Comparison of ENCODE assay signal across 24 cellular contexts in genomic region chr19:29079331-29079730, GRCh38.
"Had no signal": no experiment of that assay in that cellular context is flagged by ENCODE, and none has a peak within 500 bp of the region (broad histone marks: within the 10 kb centered on the region; RNA-seq: fewer than 3 reads in every experiment).

No MANE protein-coding gene starts in this region.

- DNase-seq: activated CD4-positive, alpha-beta T cell treated with anti-CD3 and anti-CD28 coated beads for 36 hours; activated CD4-positive, CD25-positive, alpha-beta regulatory T cell; activated CD8-positive, alpha-beta memory T cell treated with anti-CD3 and anti-CD28 coated beads, Interleukin-2, amount 10 ng/mL, durations not matched to agents 7 days and 5 days; activated CD8-positive, alpha-beta T cell treated with anti-CD3 and anti-CD28 coated beads, Interleukin-2, amount 10 ng/mL, durations not matched to agents 7 days and 5 days; activated naive CD4-positive, alpha-beta T cell treated with anti-CD3 and anti-CD28 coated beads for 36 hours; activated naive CD8-positive, alpha-beta T cell treated with anti-CD3 and anti-CD28 coated beads for 36 hours; activated T-cell treated with anti-CD3 and anti-CD28 coated beads, Interleukin-2, amount 50 U/mL, for 48 hours; brain microvascular endothelial cell; central memory CD4-positive, alpha-beta T cell; esophagus squamous epithelium; kidney; left colon; midbrain; naive thymus-derived CD4-positive, alpha-beta T cell; stimulated activated CD4-positive, alpha-beta T cell treated with anti-CD3 and anti-CD28 coated beads, Interleukin-2, amount 100 ng/mL, for 24 hours; stimulated activated naive CD4-positive, alpha-beta T cell; uterus had no signal

- H3K27ac Mint-ChIP-seq: activated CD4-positive, alpha-beta T cell treated with anti-CD3 and anti-CD28 coated beads for 36 hours; activated CD8-positive, alpha-beta memory T cell treated with anti-CD3 and anti-CD28 coated beads, Interleukin-2, amount 10 ng/mL, durations not matched to agents 7 days and 5 days; activated CD8-positive, alpha-beta T cell treated with anti-CD3 and anti-CD28 coated beads, Interleukin-2, amount 10 ng/mL, durations not matched to agents 7 days and 5 days; activated naive CD4-positive, alpha-beta T cell treated with anti-CD3 and anti-CD28 coated beads for 36 hours; activated naive CD8-positive, alpha-beta T cell treated with anti-CD3 and anti-CD28 coated beads for 36 hours; activated T-helper 2 cell treated with anti-CD3 and anti-CD28 coated beads, Interferon-gamma antibody, Interleukin-2, Interleukin-4, amounts not matched to agents 10 μg/mL and 5 μg/mL and 100 μg/mL, durations not matched to agents 14 hours and 24 hours and 36 hours; naive thymus-derived CD4-positive, alpha-beta T cell had no signal

- H3K9me3 Mint-ChIP-seq: activated naive CD4-positive, alpha-beta T cell treated with anti-CD3 and anti-CD28 coated beads for 36 hours; activated naive CD8-positive, alpha-beta T cell treated with anti-CD3 and anti-CD28 coated beads for 36 hours; activated T-helper 2 cell treated with anti-CD3 and anti-CD28 coated beads, Interferon-gamma antibody, Interleukin-2, Interleukin-4, amounts not matched to agents 10 μg/mL and 5 μg/mL and 100 μg/mL, durations not matched to agents 14 hours and 24 hours and 36 hours; naive thymus-derived CD4-positive, alpha-beta T cell had no signal

- H3K4me3 ChIP-seq: ascending aorta, esophagus squamous epithelium, hepatocyte, right atrium auricular region, smooth muscle cell, tibial nerve, uterus had no signal

- H3K79me2 ChIP-seq: hepatocyte had no signal

- H3K4me1 ChIP-seq: ascending aorta, esophagus squamous epithelium, right atrium auricular region, tibial nerve, uterus had no signal

- H3K27me3 ChIP-seq: ascending aorta, brain microvascular endothelial cell, right atrium auricular region, tibial nerve, uterus had no signal

- ATAC-seq: activated CD4-positive, alpha-beta T cell treated with anti-CD3 and anti-CD28 coated beads for 36 hours; activated CD8-positive, alpha-beta memory T cell treated with anti-CD3 and anti-CD28 coated beads, Interleukin-2, amount 10 ng/mL, durations not matched to agents 7 days and 5 days; activated CD8-positive, alpha-beta T cell treated with anti-CD3 and anti-CD28 coated beads, Interleukin-2, amount 10 ng/mL, durations not matched to agents 7 days and 5 days; left colon; naive thymus-derived CD4-positive, alpha-beta T cell had no signal

- H3K4me1 Mint-ChIP-seq: activated CD4-positive, alpha-beta T cell treated with anti-CD3 and anti-CD28 coated beads for 36 hours; activated CD8-positive, alpha-beta memory T cell treated with anti-CD3 and anti-CD28 coated beads, Interleukin-2, amount 10 ng/mL, durations not matched to agents 7 days and 5 days; activated naive CD8-positive, alpha-beta T cell treated with anti-CD3 and anti-CD28 coated beads for 36 hours; naive thymus-derived CD4-positive, alpha-beta T cell had no signal

- H3K36me3 Mint-ChIP-seq: activated CD8-positive, alpha-beta memory T cell treated with anti-CD3 and anti-CD28 coated beads, Interleukin-2, amount 10 ng/mL, durations not matched to agents 7 days and 5 days; activated naive CD8-positive, alpha-beta T cell treated with anti-CD3 and anti-CD28 coated beads for 36 hours; naive thymus-derived CD4-positive, alpha-beta T cell had no signal

- FAIRE-seq: frontal cortex, kidney had no signal

- H3K27ac ChIP-seq: ascending aorta, brain microvascular endothelial cell, esophagus squamous epithelium, hepatocyte, right atrium auricular region, tibial nerve, uterus had no signal

- H3K27me3 Mint-ChIP-seq: activated CD4-positive, alpha-beta T cell treated with anti-CD3 and anti-CD28 coated beads for 36 hours; activated CD8-positive, alpha-beta memory T cell treated with anti-CD3 and anti-CD28 coated beads, Interleukin-2, amount 10 ng/mL, durations not matched to agents 7 days and 5 days had no signal

- H3K36me3 ChIP-seq: ascending aorta, brain microvascular endothelial cell, esophagus squamous epithelium, right atrium auricular region, tibial nerve, uterus had no signal

- H3K4me3 Mint-ChIP-seq: activated CD4-positive, alpha-beta T cell treated with anti-CD3 and anti-CD28 coated beads for 36 hours; activated CD8-positive, alpha-beta memory T cell treated with anti-CD3 and anti-CD28 coated beads, Interleukin-2, amount 10 ng/mL, durations not matched to agents 7 days and 5 days; activated CD8-positive, alpha-beta T cell treated with anti-CD3 and anti-CD28 coated beads, Interleukin-2, amount 10 ng/mL, durations not matched to agents 7 days and 5 days; activated naive CD4-positive, alpha-beta T cell treated with anti-CD3 and anti-CD28 coated beads for 36 hours; activated naive CD8-positive, alpha-beta T cell treated with anti-CD3 and anti-CD28 coated beads for 36 hours; naive thymus-derived CD4-positive, alpha-beta T cell had no signal

- H2AFZ ChIP-seq: hepatocyte had no signal

- H3K4me2 ChIP-seq: hepatocyte, smooth muscle cell had no signal
